In the genomic region with DNA sequence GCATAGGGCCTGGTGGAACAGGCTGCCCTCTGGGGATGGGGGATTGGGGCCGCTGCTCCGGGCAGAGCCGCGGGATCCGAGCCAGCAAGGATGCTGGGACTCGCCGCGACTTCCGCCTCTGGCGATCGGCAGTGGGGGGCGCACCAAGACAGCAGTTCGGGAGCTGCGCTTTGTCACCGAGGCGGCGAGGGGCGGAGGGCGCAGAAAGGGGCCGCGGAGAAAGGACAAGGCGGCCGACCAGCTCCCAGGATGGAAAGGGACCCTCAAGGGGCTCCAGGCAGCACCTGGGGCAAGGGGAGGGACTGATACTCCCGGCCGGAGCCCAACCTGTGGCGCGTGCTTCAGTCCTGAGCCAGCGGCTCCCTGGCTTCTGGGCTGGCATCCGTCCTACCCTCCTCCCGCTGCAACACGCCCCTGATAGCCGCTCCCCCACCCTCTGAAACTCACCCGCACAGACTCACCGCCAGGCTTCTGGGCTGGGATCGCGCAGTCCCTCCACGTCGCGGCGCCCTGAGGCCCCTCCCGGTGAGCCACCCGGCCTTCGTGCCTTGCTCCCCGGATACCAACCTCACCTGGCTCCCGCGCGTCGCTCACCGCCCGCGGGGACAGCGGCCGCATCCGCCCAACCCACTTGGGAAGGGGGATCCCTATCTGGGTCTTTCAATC, we compare ENCODE assay signal across 10 cellular contexts. TPM values are rescaled to one million over a fixed set of nuclear protein-coding genes. Genes with fewer than 3 reads are reported as not detected.
DNase-seq lines count a peak whose midpoint lies in the region; ATAC-seq, FAIRE-seq and TF ChIP-seq lines count a peak whose summit lies in the region.
"Had no signal": no experiment of that assay in that cellular context is flagged by ENCODE, and none has a peak within 500 bp of the region (broad histone marks: within the 10 kb centered on the region; RNA-seq: fewer than 3 reads in every experiment).

No MANE protein-coding gene starts in this region.

- no peak for ATAC-seq in HG03432 (IDR thresholded peaks at IDR 0.05; ENCODE audit: unreplicated experiment)
- ATAC-seq in HG03039 (IDR thresholded peaks at IDR 0.05; ENCODE audit: unreplicated experiment): no peak

- no peak for FAIRE-seq in H54 (lab: Jason Lieb, UNC)

- DNase-seq in CD8-positive, alpha-beta memory T cell: no peak
- DNase-seq in HFF-Myc (ENCODE audit: extremely low read depth, low read depth) (no peak), SJCRH30 (peak in 1 of 2 experiments; percentile 32), fibroblast of pulmonary artery (ENCODE audit: low read depth) (peak; percentile 21), osteoblast (ENCODE audit: insufficient read length, low spot score, missing footprints) (peak; percentile 93), H54 (ENCODE audit: insufficient read length, low spot score) (no peak)

- H4K20me1 ChIP-seq in osteoblast (ENCODE audit: insufficient read depth, low read length): no peaks in the 10 kb centered on the region

- H3K9me3 ChIP-seq in CD8-positive, alpha-beta memory T cell (ENCODE audit: low read length): no peaks in the 10 kb centered on the region
- H3K9me3 ChIP-seq in SJCRH30 (replicated peaks) (no peaks in the 10 kb centered on the region), osteoblast (ENCODE audit: low read depth, low read length) (no peaks in the 10 kb centered on the region)

- H3K36me3 Mint-ChIP-seq in CD8-positive, alpha-beta memory T cell: no peaks in the 10 kb centered on the region
- H3K36me3 Mint-ChIP-seq: IgD-negative memory B cell had no signal

- TF ChIP-seq CTCF in HFF-Myc (IDR thresholded peaks at IDR 0.05; ENCODE audit: low read depth, low read length, missing control alignments) (peak; percentile 45), fibroblast of pulmonary artery (IDR thresholded peaks at IDR 0.05; ENCODE audit: low read length, missing control alignments) (peak; percentile 12), osteoblast (IDR thresholded peaks at IDR 0.05; ENCODE audit: extremely low read depth, low read depth, low read length) (peak; percentile 45)

- TF ChIP-seq POLR2A in H54 (IDR thresholded peaks at IDR 0.05; ENCODE audit: low read depth, low read length): no peak

- H3K27ac Mint-ChIP-seq in CD8-positive, alpha-beta memory T cell: no peak overlapping the region

- peaks cover 56 to 67% of the 10 kb centered on the region in 2 donors for H3K27me3 Mint-ChIP-seq in CD8-positive, alpha-beta memory T cell

- no peaks in the 10 kb centered on the region for H3K79me2 ChIP-seq in osteoblast (ENCODE audit: insufficient read depth, low read length)

- peaks cover 7% of the 10 kb centered on the region for H3K4me1 ChIP-seq in CD8-positive, alpha-beta memory T cell (ENCODE audit: insufficient read depth, low read length)
- H3K4me1 ChIP-seq in SJCRH30 (no peaks in the 10 kb centered on the region), osteoblast (ENCODE audit: insufficient read depth, low read length) (peaks cover 14% of the 10 kb centered on the region)

- H3K4me1 Mint-ChIP-seq in CD8-positive, alpha-beta memory T cell: peaks cover 13 to 30% (median 17%) of the 10 kb centered on the region in 3 donors

- H2AFZ ChIP-seq in osteoblast (ENCODE audit: low read length): peak overlapping the region; percentile 95

- H3K9me3 Mint-ChIP-seq in CD8-positive, alpha-beta memory T cell: no peaks in the 10 kb centered on the region
- H3K9me3 Mint-ChIP-seq: IgD-negative memory B cell had no signal

- H3K27ac ChIP-seq in CD8-positive, alpha-beta memory T cell (ENCODE audit: low read depth, low read length): no peak overlapping the region
- H3K27ac ChIP-seq in SJCRH30: no peak overlapping the region
- no peak overlapping the region for H3K27ac ChIP-seq in osteoblast (ENCODE audit: low read depth, low read length)

- H3K4me3 Mint-ChIP-seq in CD8-positive, alpha-beta memory T cell: peak overlapping the region in 4 of 7 donors; percentile 19 to 52 (median 40)

- peak overlapping the region; percentile 91 for H3K4me2 ChIP-seq in osteoblast (ENCODE audit: insufficient read depth, low read length)

- H3K36me3 ChIP-seq in CD8-positive, alpha-beta memory T cell (ENCODE audit: insufficient read depth, low read length): no peaks in the 10 kb centered on the region
- H3K36me3 ChIP-seq in SJCRH30 (no peaks in the 10 kb centered on the region), osteoblast (ENCODE audit: insufficient read depth, low read length) (no peaks in the 10 kb centered on the region)

- CTCF ChIA-PET in CD8-positive, alpha-beta memory T cell (lab: Charles Lee): no interaction called here

- H3K27me3 ChIP-seq in CD8-positive, alpha-beta memory T cell (ENCODE audit: insufficient read depth, low read length, poor library complexity, severe bottlenecking): peaks cover 40% of the 10 kb centered on the region
- H3K27me3 ChIP-seq in SJCRH30 (peaks cover 4% of the 10 kb centered on the region; the same call in 1 of the 2 replicates), osteoblast (ENCODE audit: insufficient read depth, low read length) (peaks cover 7% of the 10 kb centered on the region)

- no peak overlapping the region for H3K4me3 ChIP-seq in CD8-positive, alpha-beta memory T cell (ENCODE audit: low read length)
- H3K4me3 ChIP-seq in HFF-Myc (replicated peaks; ENCODE audit: low read depth, low read length) (peak overlapping the region; percentile 48), SJCRH30 (peak overlapping the region; percentile 43), fibroblast of pulmonary artery (replicated peaks; ENCODE audit: low read depth, low read length) (peak overlapping the region; percentile 47), osteoblast (ENCODE audit: insufficient read depth, low read length) (peak overlapping the region; percentile 75)

- POLR2A ChIA-PET in CD8-positive, alpha-beta memory T cell (lab: Charles Lee): interaction anchor here (0.7 kb wide), 1 partner anchor 12 kb away, joined by 4 read pairs; no protein-coding TSS in a partner anchor

RNA-seq across cellular contexts. Expression of gene EVX1, which starts 7.1 kb away (rescaled TPM):
- total RNA-seq in CD8-positive, alpha-beta memory T cell: not detected
- polyA plus RNA-seq in CD8-positive, alpha-beta memory T cell: not detected
- not detected in 2 replicates for total RNA-seq in SJCRH30 (2014; rRNA removed; shearing (Covaris generic))
- total RNA-seq in osteoblast: not detected in 2 replicates
- total RNA-seq: lung microvascular endothelial cell had no signal
- polyA plus RNA-seq: IgD-negative memory B cell had no signal

RNA-seq across cellular contexts. Expression of gene HOXA13, which starts 35.6 kb away (rescaled TPM):
- total RNA-seq in CD8-positive, alpha-beta memory T cell: not detected
- not detected for polyA plus RNA-seq in CD8-positive, alpha-beta memory T cell
- total RNA-seq in SJCRH30 (2014; rRNA removed; shearing (Covaris generic)): 1.6 and 1.7 TPM in 2 replicates
- 6.2 and 8.0 TPM in 2 replicates for total RNA-seq in osteoblast
- total RNA-seq: lung microvascular endothelial cell had no signal
- polyA plus RNA-seq: IgD-negative memory B cell had no signal

RNA-seq across cellular contexts. Expression of gene HOXA11, which starts 50.5 kb away (rescaled TPM):
- not detected for total RNA-seq in CD8-positive, alpha-beta memory T cell
- polyA plus RNA-seq in CD8-positive, alpha-beta memory T cell: not detected
- 5.0 and 5.8 TPM in 2 replicates for total RNA-seq in SJCRH30 (2014; rRNA removed; shearing (Covaris generic))
- 14.4 and 15.2 TPM in 2 replicates for total RNA-seq in osteoblast
- total RNA-seq: lung microvascular endothelial cell had no signal
- polyA plus RNA-seq: IgD-negative memory B cell had no signal

Comparison
In these comparisons a context has a peak if more than half of its experiments do, and no peak if none do; other contexts are left out.
1. DNase-seq: peak in fibroblast of pulmonary artery (single experiment) and osteoblast (single experiment); none in CD8-positive, alpha-beta memory T cell (0 of 5), HFF-Myc (single experiment) and H54 (single experiment).
2. Peak in every context shown above with its lines, with median percentiles within 50 percentile points of each other: CTCF ChIP-seq.